Comparison of ENCODE assay signal across 11 cellular contexts in genomic region chr4:113524505-113525186, GRCh38.
DNase-seq lines count a peak whose midpoint lies in the region; ATAC-seq lines count a peak whose summit lies in the region.
"Had no signal": no experiment of that assay in that cellular context is flagged by ENCODE, and none has a peak within 500 bp of the region (broad histone marks: within the 10 kb centered on the region; RNA-seq: fewer than 3 reads in every experiment).

No MANE protein-coding gene starts in this region.

- peak overlapping the region; percentile 3 for H3K4me3 Mint-ChIP-seq in activated T-helper 2 cell treated with anti-CD3 and anti-CD28 coated beads, Interferon-gamma antibody, Interleukin-2, Interleukin-4, amounts not matched to agents 10 μg/mL and 5 μg/mL and 100 μg/mL, durations not matched to agents 14 hours and 24 hours and 36 hours (ENCODE audit: low read depth)
- H3K4me3 Mint-ChIP-seq: naive thymus-derived CD4-positive, alpha-beta T cell had no signal

- peaks cover 69% of the 10 kb centered on the region for H3K36me3 Mint-ChIP-seq in activated T-helper 2 cell treated with anti-CD3 and anti-CD28 coated beads, Interferon-gamma antibody, Interleukin-2, Interleukin-4, amounts not matched to agents 10 μg/mL and 5 μg/mL and 100 μg/mL, durations not matched to agents 14 hours and 24 hours and 36 hours (ENCODE audit: low read depth)

- intact Hi-C loops in activated T-helper 2 cell treated with anti-CD3 and anti-CD28 coated beads, Interferon-gamma antibody, Interleukin-2, Interleukin-4, amounts not matched to agents 10 μg/mL and 5 μg/mL and 100 μg/mL, durations not matched to agents 14 hours and 24 hours and 36 hours (cut with micrococcal nuclease): loop anchor here (1.0 to 2.0 kb wide), 2 partner anchors 15 to 50 kb away; no protein-coding TSS in a partner anchor

- no peak for DNase-seq in activated T-helper 2 cell treated with anti-CD3 and anti-CD28 coated beads, Interferon-gamma antibody, Interleukin-2, Interleukin-4, amounts not matched to agents 10 μg/mL and 5 μg/mL and 100 μg/mL, durations not matched to agents 14 hours and 24 hours and 36 hours (ENCODE audit: low spot score)
- no peak for DNase-seq in activated CD8-positive, alpha-beta memory T cell treated with anti-CD3 and anti-CD28 coated beads, Interleukin-2, amount 50 U/mL, for 4 hours
- DNase-seq in cerebellar cortex (ENCODE audit: low spot score) (no peak), GM03348 (ENCODE audit: low spot score) (no peak)
- DNase-seq: kidney; naive thymus-derived CD4-positive, alpha-beta T cell; NCI-H345; WERI-Rb-1 had no signal

- peak overlapping the region; percentile 58 for H3K27ac Mint-ChIP-seq in activated T-helper 2 cell treated with anti-CD3 and anti-CD28 coated beads, Interferon-gamma antibody, Interleukin-2, Interleukin-4, amounts not matched to agents 10 μg/mL and 5 μg/mL and 100 μg/mL, durations not matched to agents 14 hours and 24 hours and 36 hours

- peaks cover 8% of the 10 kb centered on the region for H3K9me3 Mint-ChIP-seq in activated T-helper 2 cell treated with anti-CD3 and anti-CD28 coated beads, Interferon-gamma antibody, Interleukin-2, Interleukin-4, amounts not matched to agents 10 μg/mL and 5 μg/mL and 100 μg/mL, durations not matched to agents 14 hours and 24 hours and 36 hours
- H3K9me3 Mint-ChIP-seq: naive thymus-derived CD4-positive, alpha-beta T cell had no signal

- ATAC-seq in GM18907 (IDR thresholded peaks at IDR 0.05; ENCODE audit: unreplicated experiment) (peak; percentile 52), GM21390 (IDR thresholded peaks at IDR 0.05; ENCODE audit: unreplicated experiment) (peak; percentile 41), HG03025 (IDR thresholded peaks at IDR 0.05; ENCODE audit: low FRiP score, unreplicated experiment) (peak; percentile 34)
- ATAC-seq: naive thymus-derived CD4-positive, alpha-beta T cell had no signal

- H3K27me3 Mint-ChIP-seq in activated T-helper 2 cell treated with anti-CD3 and anti-CD28 coated beads, Interferon-gamma antibody, Interleukin-2, Interleukin-4, amounts not matched to agents 10 μg/mL and 5 μg/mL and 100 μg/mL, durations not matched to agents 14 hours and 24 hours and 36 hours (ENCODE audit: low read depth): no peaks in the 10 kb centered on the region
- H3K27me3 Mint-ChIP-seq: naive thymus-derived CD4-positive, alpha-beta T cell had no signal

- H3K4me1 Mint-ChIP-seq in activated T-helper 2 cell treated with anti-CD3 and anti-CD28 coated beads, Interferon-gamma antibody, Interleukin-2, Interleukin-4, amounts not matched to agents 10 μg/mL and 5 μg/mL and 100 μg/mL, durations not matched to agents 14 hours and 24 hours and 36 hours (ENCODE audit: low read depth): peaks cover 23% of the 10 kb centered on the region
